Comparison of ENCODE assay signal across 8 cellular contexts in genomic region chr21:42524341-42525227, GRCh38. TPM values are rescaled to one million over a fixed set of nuclear protein-coding genes. Genes with fewer than 3 reads are reported as not detected.
DNase-seq lines count a peak whose midpoint lies in the region; ATAC-seq and TF ChIP-seq lines count a peak whose summit lies in the region.

No MANE protein-coding gene starts in this region.

- no peak for TF ChIP-seq CTCF in CD8-positive, alpha-beta T cell (IDR thresholded peaks at IDR 0.05)
- TF ChIP-seq CTCF in cardiac fibroblast (IDR thresholded peaks at IDR 0.05; ENCODE audit: low read depth, low read length) (no peak), right lobe of liver (IDR thresholded peaks at IDR 0.05) (no peak), thyroid gland (IDR thresholded peaks at IDR 0.05) (no peak)

- peak; percentile 29 to 70 (median 64) for DNase-seq in CD8-positive, alpha-beta T cell
- peak; percentile 73 to 89 for DNase-seq in NCI-H526 (lab: John Stamatoyannopoulos, UW)
- DNase-seq in cardiac fibroblast (ENCODE audit: low read depth in 2 of 2) = peak; percentile 26 to 60
- no peak for DNase-seq in right lobe of liver
- DNase-seq in thyroid gland = peak; percentile 88 to 91
- no peak for DNase-seq in NCI-H446 treated with DMSO at 0.1 percent for 48 hours (lab: John Stamatoyannopoulos, UW)

- no peak for TF ChIP-seq POLR2A in right lobe of liver (IDR thresholded peaks at IDR 0.05)
- peak in 1 of 2 donors; percentile 49 for TF ChIP-seq POLR2A in thyroid gland (IDR thresholded peaks at IDR 0.05)

- no peaks in the 10 kb centered on the region for H3K36me3 ChIP-seq in CD8-positive, alpha-beta T cell (ENCODE audit: insufficient read depth, low read length)
- H3K36me3 ChIP-seq in right lobe of liver (peaks cover 0 to 6% (median 0%) of the 10 kb centered on the region in 4 donors), thyroid gland (no peaks in the 10 kb centered on the region)

- no peaks in the 10 kb centered on the region for H3K9me3 ChIP-seq in CD8-positive, alpha-beta T cell (ENCODE audit: low read length)
- no peaks in the 10 kb centered on the region for H3K9me3 ChIP-seq in right lobe of liver
- H3K9me3 ChIP-seq in thyroid gland = no peaks in the 10 kb centered on the region

- H3K36me3 Mint-ChIP-seq in CD8-positive, alpha-beta T cell = peaks cover 51% of the 10 kb centered on the region

- intact Hi-C loops in CD8-positive, alpha-beta T cell (cut with DNase I, micrococcal nuclease) = loop anchor here (5.0 kb wide), 1 partner anchor 62 kb away; no protein-coding TSS in a partner anchor
- intact Hi-C loops in right lobe of liver (cut with DNase I) = no loop called here
- intact Hi-C loops in thyroid gland (cut with DNase I) = no loop called here

- H3K4me1 Mint-ChIP-seq in CD8-positive, alpha-beta T cell (ENCODE audit: low read depth) = peaks cover 48% of the 10 kb centered on the region

- CTCF ChIA-PET in CD8-positive, alpha-beta T cell (lab: Charles Lee) = no interaction called here

- peak overlapping the region; percentile 14 for H3K4me3 ChIP-seq in CD8-positive, alpha-beta T cell (ENCODE audit: low read depth, low read length)
- peak overlapping the region in 1 of 2 donors; percentile 21 for H3K4me3 ChIP-seq in cardiac fibroblast (replicated peaks in 1 of 2; ENCODE audit: low read depth in 2 of 2, low read length in 2 of 2)
- H3K4me3 ChIP-seq in right lobe of liver = no peak overlapping the region
- H3K4me3 ChIP-seq in thyroid gland (replicated peaks in 1 of 3) = no peak overlapping the region

- peaks cover 48% of the 10 kb centered on the region for H3K4me1 ChIP-seq in CD8-positive, alpha-beta T cell (ENCODE audit: insufficient read depth, low read length)
- H3K4me1 ChIP-seq in right lobe of liver = peaks cover 0 to 42% (median 15%) of the 10 kb centered on the region in 4 donors
- H3K4me1 ChIP-seq in thyroid gland = peaks cover 42 to 61% of the 10 kb centered on the region in 2 donors

- H3K27ac Mint-ChIP-seq in CD8-positive, alpha-beta T cell = peak overlapping the region; percentile 81

- WGBS in right lobe of liver (ENCODE audit: insufficient coverage, low coverage, low lambda C conversion rate, missing lambda C conversion rate) = 50% methylated on average over 11 of the region's 25 CpGs
- WGBS in thyroid gland, 2 donors = 17 to 18% methylated on average over 25 of the region's 25 CpGs

- POLR2A ChIA-PET in CD8-positive, alpha-beta T cell (lab: Charles Lee) = no interaction called here

- no peaks in the 10 kb centered on the region for H3K9me3 Mint-ChIP-seq in CD8-positive, alpha-beta T cell

- H3K27ac ChIP-seq in CD8-positive, alpha-beta T cell (ENCODE audit: low read depth, low read length) = peak overlapping the region; percentile 17
- H3K27ac ChIP-seq in right lobe of liver (peak overlapping the region in 2 of 3 donors; percentile 8 to 78), thyroid gland (peak overlapping the region; percentile 87 to 94 (median 91))

- peak; percentile 41 for ATAC-seq in CD8-positive, alpha-beta T cell
- peak; percentile 74 for ATAC-seq in GM19025 (IDR thresholded peaks at IDR 0.05; ENCODE audit: low read depth, unreplicated experiment)
- peak; percentile 62 for ATAC-seq in HG03108 (IDR thresholded peaks at IDR 0.05; ENCODE audit: unreplicated experiment)
- no peak for ATAC-seq in right lobe of liver

- H3K4me3 Mint-ChIP-seq in CD8-positive, alpha-beta T cell = peak overlapping the region; percentile 52

- H3K27me3 ChIP-seq in CD8-positive, alpha-beta T cell (ENCODE audit: insufficient read depth, low read length) = no peaks in the 10 kb centered on the region
- H3K27me3 ChIP-seq in right lobe of liver (no peaks in the 10 kb centered on the region), thyroid gland (no peaks in the 10 kb centered on the region)

- no peaks in the 10 kb centered on the region for H3K27me3 Mint-ChIP-seq in CD8-positive, alpha-beta T cell (ENCODE audit: low read depth)

RNA-seq across cellular contexts. Expression of gene SLC37A1, which starts 10.9 kb away (rescaled TPM):
- total RNA-seq in CD8-positive, alpha-beta T cell = 10 to 100 TPM; 24.2 to 25.9 TPM
- total RNA-seq in right lobe of liver (10 to 100 TPM in 1 of 6 experiments, 1 to 10 TPM in 5; 2.5 to 10.8 (median 6.2) TPM), thyroid gland (10 to 100 TPM; 26.1 to 37.9 (median 34.9) TPM)

RNA-seq across cellular contexts. Expression of gene RSPH1, which starts 28.6 kb away (rescaled TPM):
- total RNA-seq in CD8-positive, alpha-beta T cell = under 1 TPM in 1 of 2 experiments, not detected in 1; 0.16 TPM
- total RNA-seq in right lobe of liver = under 1 TPM in 5 of 6 experiments, not detected in 1; 0.18 to 0.55 (median 0.22) TPM
- total RNA-seq in thyroid gland = 1 to 10 TPM; 2.7 to 3.7 (median 3.0) TPM

Comparison
In these comparisons a context has a peak if more than half of its experiments do, and no peak if none do; other contexts are left out.
1. ATAC-seq: peak in CD8-positive, alpha-beta T cell (single experiment), GM19025 (single experiment) and HG03108 (single experiment); none in right lobe of liver (0 of 4).
2. DNase-seq: peak in CD8-positive, alpha-beta T cell (7 of 7), NCI-H526 (2 of 2), cardiac fibroblast (2 of 2) and thyroid gland (2 of 2); none in right lobe of liver (0 of 3) and NCI-H446 treated with DMSO at 0.1 percent for 48 hours (single experiment).
3. H3K27ac ChIP-seq: peak in every context shown above with its lines; median percentile 91 in thyroid gland; 43 in right lobe of liver; 17 in CD8-positive, alpha-beta T cell.
4. intact Hi-C loops: an anchor here in CD8-positive, alpha-beta T cell (5.0 kb wide); none called in right lobe of liver and thyroid gland.